In genomic region chr9:37978983-37979382, GRCh38 we compare ENCODE assay signal across 18 cellular contexts.
DNase-seq lines count a peak whose midpoint lies in the region; ATAC-seq and TF ChIP-seq lines count a peak whose summit lies in the region.
"Had no signal": no experiment of that assay in that cellular context is flagged by ENCODE, and none has a peak within 500 bp of the region (broad histone marks: within the 10 kb centered on the region; RNA-seq: fewer than 3 reads in every experiment).

No MANE protein-coding gene starts in this region.

- no peaks in the 10 kb centered on the region for H3K9me3 ChIP-seq in adrenal gland (replicated peaks in 1 of 3)
- H3K9me3 ChIP-seq: MG63 had no signal

- peak overlapping the region; percentile 59 for H3K27ac Mint-ChIP-seq in mesothelial cell of epicardium
- no peak overlapping the region for H3K27ac Mint-ChIP-seq in stimulated activated naive B cell treated with anti-CD40 and anti-IgM and Interleukin-4, amounts not matched to agents 10 μg/mL and 1 μg/mL and 100 μg/mL, for 72 hours
- H3K27ac Mint-ChIP-seq: CD8-positive, alpha-beta T cell had no signal

- peaks cover 17% of the 10 kb centered on the region for H3K4me1 Mint-ChIP-seq in mesothelial cell of epicardium
- peaks cover 0 to 7% of the 10 kb centered on the region in 2 donors for H3K4me1 Mint-ChIP-seq in stimulated activated naive B cell treated with anti-CD40 and anti-IgM and Interleukin-4, amounts not matched to agents 10 μg/mL and 1 μg/mL and 100 μg/mL, for 72 hours

- no peaks in the 10 kb centered on the region for H3K27me3 ChIP-seq in adrenal gland
- H3K27me3 ChIP-seq: MG63 had no signal

- peaks cover 6% of the 10 kb centered on the region for H3K9me3 Mint-ChIP-seq in mesothelial cell of epicardium
- no peaks in the 10 kb centered on the region for H3K9me3 Mint-ChIP-seq in stimulated activated naive B cell treated with anti-CD40 and anti-IgM and Interleukin-4, amounts not matched to agents 10 μg/mL and 1 μg/mL and 100 μg/mL, for 72 hours
- H3K9me3 Mint-ChIP-seq: CD8-positive, alpha-beta T cell had no signal

- no peak overlapping the region for H3K4me3 Mint-ChIP-seq in mesothelial cell of epicardium
- H3K4me3 Mint-ChIP-seq in stimulated activated naive B cell treated with anti-CD40 and anti-IgM and Interleukin-4, amounts not matched to agents 10 μg/mL and 1 μg/mL and 100 μg/mL, for 72 hours: peak overlapping the region in 1 of 2 donors; percentile 25
- H3K4me3 Mint-ChIP-seq: CD8-positive, alpha-beta T cell had no signal

- DNase-seq in DMS 273 (lab: John Stamatoyannopoulos, UW; ENCODE audit: unreplicated experiment) (peak; percentile 20), DMS 273 treated with DMSO at 0.1 percent for 48 hours (lab: John Stamatoyannopoulos, UW) (no peak), mesothelial cell of epicardium (ENCODE audit: low spot score in 2 of 2, unreplicated experiment in 2 of 2) (no peak), adrenal gland (no peak), NCI-H748 treated with DMSO at 0.1 percent for 48 hours (lab: John Stamatoyannopoulos, UW) (no peak)
- DNase-seq in stimulated activated naive B cell treated with anti-CD40 and anti-IgM and Interleukin-4, amounts not matched to agents 10 μg/mL and 1 μg/mL and 100 μg/mL, for 72 hours: no peak
- no peak for DNase-seq in stimulated activated CD4-positive, alpha-beta T cell treated with anti-CD3 and anti-CD28 coated beads, Interleukin-4, amount 100 ng/mL, for 1 hour
- DNase-seq: CD8-positive, alpha-beta T cell; DND-41; GOT3; MG63; NCI-H1092 treated with DMSO at 0.1 percent for 48 hours; NCI-H1694 treated with DMSO at 0.1 percent for 48 hours; NCI-H526 treated with DMSO at 0.1 percent for 48 hours; PC-3 had no signal

- no peak for TF ChIP-seq POLR2A in adrenal gland (IDR thresholded peaks at IDR 0.05)

- peak overlapping the region; percentile 44 for H3K27ac ChIP-seq in angular gyrus (ENCODE audit: low read depth, low read length)
- H3K27ac ChIP-seq in adrenal gland: no peak overlapping the region
- H3K27ac ChIP-seq: 22Rv1, RWPE1 had no signal

- TF ChIP-seq CTCF in mesothelial cell of epicardium (IDR thresholded peaks at IDR 0.05; ENCODE audit: unreplicated experiment) (no peak), adrenal gland (IDR thresholded peaks at IDR 0.05) (no peak)

- H3K36me3 Mint-ChIP-seq in mesothelial cell of epicardium: peaks cover 15% of the 10 kb centered on the region
- peaks cover 0 to 2% of the 10 kb centered on the region in 2 donors for H3K36me3 Mint-ChIP-seq in stimulated activated naive B cell treated with anti-CD40 and anti-IgM and Interleukin-4, amounts not matched to agents 10 μg/mL and 1 μg/mL and 100 μg/mL, for 72 hours
- H3K36me3 Mint-ChIP-seq: CD8-positive, alpha-beta T cell had no signal

- H3K4me1 ChIP-seq in adrenal gland (replicated peaks in 1 of 2): peaks cover 0 to 14% of the 10 kb centered on the region in 2 donors

- H3K27me3 Mint-ChIP-seq in mesothelial cell of epicardium (ENCODE audit: low read depth): no peaks in the 10 kb centered on the region
- peaks cover 6 to 8% of the 10 kb centered on the region in 2 donors for H3K27me3 Mint-ChIP-seq in stimulated activated naive B cell treated with anti-CD40 and anti-IgM and Interleukin-4, amounts not matched to agents 10 μg/mL and 1 μg/mL and 100 μg/mL, for 72 hours

- H3K4me3 ChIP-seq in adrenal gland: no peak overlapping the region
- H3K4me3 ChIP-seq: MG63 had no signal

- WGBS in adrenal gland, 4 donors: 81 to 93% (median 89%) methylated on average over 3 of the region's 3 CpGs

- intact Hi-C loops in adrenal gland (cut with DNase I): no loop called here

- no peaks in the 10 kb centered on the region for H3K36me3 ChIP-seq in adrenal gland (replicated peaks in 1 of 2)
- H3K36me3 ChIP-seq: MG63 had no signal

- peak; percentile 55 to 85 for ATAC-seq in stimulated activated naive B cell treated with anti-CD40 and anti-IgM and Interleukin-4, amounts not matched to agents 10 μg/mL and 1 μg/mL and 100 μg/mL, for 72 hours (replicated peaks)
- ATAC-seq: CD8-positive, alpha-beta T cell; PC-3 had no signal
